Comparison of ENCODE assay signal across 20 cellular contexts in genomic region chr13:110161112-110161897, GRCh38.
DNase-seq lines count a peak whose midpoint lies in the region; ATAC-seq and TF ChIP-seq lines count a peak whose summit lies in the region.
"Had no signal": no experiment of that assay in that cellular context is flagged by ENCODE, and none has a peak within 500 bp of the region (broad histone marks: within the 10 kb centered on the region; RNA-seq: fewer than 3 reads in every experiment).

No MANE protein-coding gene starts in this region.

- intact Hi-C loops in mammary epithelial cell (cut with micrococcal nuclease), result no loop called here

- no peaks in the 10 kb centered on the region for H3K79me2 ChIP-seq in smooth muscle cell (ENCODE audit: low read depth)
- no peaks in the 10 kb centered on the region for H3K79me2 ChIP-seq in mammary epithelial cell (ENCODE audit: insufficient read depth, low read length)

- H3K4me3 Mint-ChIP-seq in activated CD4-positive, alpha-beta memory T cell treated with anti-CD3 and anti-CD28 coated beads, Interleukin-2, amount 10 ng/mL, durations not matched to agents 7 days and 5 days, result no peak overlapping the region
- H3K4me3 Mint-ChIP-seq: natural killer cell had no signal

- peak; percentile 40 for ATAC-seq in gastroesophageal sphincter
- ATAC-seq: Panc1 had no signal

- in situ Hi-C loops in mammary epithelial cell (cut with MboI; ENCODE audit: low sequenced_read_pairs in 2 of 2), result no loop called here

- H3K9me3 ChIP-seq in gastroesophageal sphincter (no peaks in the 10 kb centered on the region), smooth muscle cell (replicated peaks; ENCODE audit: low read depth) (no peaks in the 10 kb centered on the region), mammary epithelial cell (replicated peaks; ENCODE audit: insufficient read depth, low read length) (no peaks in the 10 kb centered on the region)

- H2AFZ ChIP-seq in smooth muscle cell (ENCODE audit: low read depth), result no peak overlapping the region
- no peak overlapping the region for H2AFZ ChIP-seq in mammary epithelial cell (ENCODE audit: low read depth, low read length)

- no TSS peak for BruUV-seq in mammary epithelial cell (replicated peaks; lab: Mats Ljungman, UMichigan)

- H3K36me3 ChIP-seq in gastroesophageal sphincter (peaks cover 4 to 98% of the 10 kb centered on the region in 2 donors), smooth muscle cell (ENCODE audit: low read depth) (peaks cover 60% of the 10 kb centered on the region), mammary epithelial cell (ENCODE audit: insufficient read depth, low read length) (peaks cover 14% of the 10 kb centered on the region)

- 74 to 76% methylated on average over 6 to 7 of the region's 11 CpGs for WGBS in gastroesophageal sphincter (ENCODE audit: low coverage in 1 of 2), 2 donors
- WGBS in smooth muscle cell (ENCODE audit: low lambda C conversion rate), result 88% methylated on average over 11 of the region's 11 CpGs
- WGBS in mammary epithelial cell (ENCODE audit: low coverage, missing lambda C conversion rate), result 89% methylated on average over 10 of the region's 11 CpGs

- no peaks in the 10 kb centered on the region for H3K9me3 Mint-ChIP-seq in activated CD4-positive, alpha-beta memory T cell treated with anti-CD3 and anti-CD28 coated beads, Interleukin-2, amount 10 ng/mL, durations not matched to agents 7 days and 5 days
- H3K9me3 Mint-ChIP-seq: natural killer cell had no signal

- DNase-seq in NCI-H526 (lab: John Stamatoyannopoulos, UW), result peak; percentile 36 to 40
- DNase-seq in SKM-1 (lab: John Stamatoyannopoulos, UW; ENCODE audit: unreplicated experiment), result peak; percentile 88
- no peak for DNase-seq in smooth muscle cell (lab: John Stamatoyannopoulos, UW; ENCODE audit: unreplicated experiment)
- DNase-seq in RKO (ENCODE audit: low spot score), result no peak
- DNase-seq in activated CD4-positive, alpha-beta memory T cell treated with anti-CD3 and anti-CD28 coated beads, Interleukin-2, amount 10 ng/mL, durations not matched to agents 7 days and 5 days, result no peak
- DNase-seq in DMS153 treated with DMSO at 0.1 percent for 48 hours (lab: John Stamatoyannopoulos, UW; ENCODE audit: unreplicated experiment), result no peak
- DNase-seq in mammary epithelial cell, result no peak
- DNase-seq: activated CD4-positive, alpha-beta T cell treated with anti-CD3 and anti-CD28 coated beads, Interleukin-2, amount 50 U/mL, for 48 hours; activated naive CD4-positive, alpha-beta T cell treated with anti-CD3 and anti-CD28 coated beads, Interleukin-2, amount 50 U/mL, for 16 hours; erythroblast; natural killer cell; NCI-H1417 treated with DMSO at 0.1 percent for 48 hours; NCI-H2171; NCI-H748 treated with DMSO at 0.1 percent for 48 hours; small intestine; stimulated activated CD8-positive, alpha-beta memory T cell treated with anti-CD3 and anti-CD28 coated beads, Interleukin-4, amount 100 ng/mL, for 48 hours; T-helper 1 cell had no signal

- H3K27ac Mint-ChIP-seq in activated CD4-positive, alpha-beta memory T cell treated with anti-CD3 and anti-CD28 coated beads, Interleukin-2, amount 10 ng/mL, durations not matched to agents 7 days and 5 days, result no peak overlapping the region
- H3K27ac Mint-ChIP-seq: natural killer cell, progenitor cell of endocrine pancreas had no signal

- H4K20me1 ChIP-seq in smooth muscle cell (ENCODE audit: low read depth), result peaks cover 75% of the 10 kb centered on the region
- H4K20me1 ChIP-seq in mammary epithelial cell (ENCODE audit: insufficient read depth, low read length), result no peaks in the 10 kb centered on the region

- no peaks in the 10 kb centered on the region for H3K27me3 ChIP-seq in gastroesophageal sphincter
- no peaks in the 10 kb centered on the region for H3K27me3 ChIP-seq in smooth muscle cell (ENCODE audit: low read depth)
- no peaks in the 10 kb centered on the region for H3K27me3 ChIP-seq in mammary epithelial cell (ENCODE audit: insufficient read depth, low read length)

- H3K9ac ChIP-seq in smooth muscle cell (ENCODE audit: low read depth), result no peak overlapping the region
- H3K9ac ChIP-seq in mammary epithelial cell (ENCODE audit: insufficient read depth, low read length), result no peak overlapping the region

- no peaks in the 10 kb centered on the region for H3K4me1 Mint-ChIP-seq in activated CD4-positive, alpha-beta memory T cell treated with anti-CD3 and anti-CD28 coated beads, Interleukin-2, amount 10 ng/mL, durations not matched to agents 7 days and 5 days
- H3K4me1 Mint-ChIP-seq: natural killer cell had no signal

- no peak for TF ChIP-seq EP300 in gastroesophageal sphincter (IDR thresholded peaks at IDR 0.05)

- no peak for TF ChIP-seq CTCF in gastroesophageal sphincter (IDR thresholded peaks at IDR 0.05)
- TF ChIP-seq CTCF in smooth muscle cell (IDR thresholded peaks at IDR 0.05; ENCODE audit: borderline replicate concordance, insufficient read depth, poor library complexity, severe bottlenecking), result no peak
- no peak for TF ChIP-seq CTCF in mammary epithelial cell (conservative IDR thresholded peaks at IDR 0.05 in 1 of 2, IDR thresholded peaks at IDR 0.05 in 1 of 2; ENCODE audit: extremely low read depth in 1 of 2, insufficient read depth in 1 of 2, low read depth in 1 of 2, low read length in 2 of 2)

- H3K27ac ChIP-seq in gastroesophageal sphincter, result peak overlapping the region in 1 of 4 donors; percentile 8
- H3K27ac ChIP-seq in smooth muscle cell (ENCODE audit: low read depth), result peak overlapping the region; percentile 89
- H3K27ac ChIP-seq in mammary epithelial cell (ENCODE audit: insufficient read depth, low read depth, low read length), result no peak overlapping the region

- POLR2A ChIA-PET in activated CD4-positive, alpha-beta memory T cell treated with anti-CD3 and anti-CD28 coated beads, Interleukin-2, amount 10 ng/mL, durations not matched to agents 7 days and 5 days (lab: Charles Lee), result no interaction called here

- CTCF ChIA-PET in activated CD4-positive, alpha-beta memory T cell treated with anti-CD3 and anti-CD28 coated beads, Interleukin-2, amount 10 ng/mL, durations not matched to agents 7 days and 5 days (lab: Charles Lee), result no interaction called here
- CTCF ChIA-PET in mammary epithelial cell (lab: Charles Lee; ENCODE audit: low non-redundant PET), result no interaction called here

- H3K36me3 Mint-ChIP-seq in activated CD4-positive, alpha-beta memory T cell treated with anti-CD3 and anti-CD28 coated beads, Interleukin-2, amount 10 ng/mL, durations not matched to agents 7 days and 5 days (ENCODE audit: low read depth), result no peaks in the 10 kb centered on the region
- H3K36me3 Mint-ChIP-seq: natural killer cell had no signal

- H3F3A ChIP-seq in smooth muscle cell (ENCODE audit: low read depth), result peaks cover 84% of the 10 kb centered on the region

- H3K27me3 Mint-ChIP-seq in activated CD4-positive, alpha-beta memory T cell treated with anti-CD3 and anti-CD28 coated beads, Interleukin-2, amount 10 ng/mL, durations not matched to agents 7 days and 5 days, result no peaks in the 10 kb centered on the region
- H3K27me3 Mint-ChIP-seq: progenitor cell of endocrine pancreas had no signal

- H3K4me3 ChIP-seq in gastroesophageal sphincter, result no peak overlapping the region
- H3K4me3 ChIP-seq in smooth muscle cell, result no peak overlapping the region
- no peak overlapping the region for H3K4me3 ChIP-seq in mammary epithelial cell (replicated peaks in 1 of 3; ENCODE audit: insufficient read depth in 1 of 3, low read depth in 2 of 3, low read length in 3 of 3)

- H3K4me2 ChIP-seq in smooth muscle cell (no peak overlapping the region), mammary epithelial cell (ENCODE audit: insufficient read depth, low read depth, low read length) (no peak overlapping the region)

- H3K4me1 ChIP-seq in gastroesophageal sphincter (peaks cover 0 to 21% (median 0%) of the 10 kb centered on the region in 3 donors), smooth muscle cell (ENCODE audit: low read depth) (no peaks in the 10 kb centered on the region), mammary epithelial cell (ENCODE audit: insufficient read depth, low read length) (no peaks in the 10 kb centered on the region)

- dilution Hi-C loops in mammary epithelial cell (cut with HindIII; ENCODE audit: low sequenced_read_pairs), result no loop called here

- TF ChIP-seq POLR2A in gastroesophageal sphincter (IDR thresholded peaks at IDR 0.05), result no peak

Comparison
In these comparisons a context has a peak if more than half of its experiments do, and no peak if none do; other contexts are left out.
1. DNase-seq: peak in NCI-H526 (2 of 2) and SKM-1 (single experiment); none in smooth muscle cell (single experiment), RKO (single experiment), activated CD4-positive, alpha-beta memory T cell treated with anti-CD3 and anti-CD28 coated beads, Interleukin-2, amount 10 ng/mL, durations not matched to agents 7 days and 5 days (single experiment), DMS153 treated with DMSO at 0.1 percent for 48 hours (single experiment) and mammary epithelial cell (single experiment).